Comparison of ENCODE assay signal across 6 cellular contexts in genomic region chr7:73201264-73201663, GRCh38.
DNase-seq lines count a peak whose midpoint lies in the region; ATAC-seq and TF ChIP-seq lines count a peak whose summit lies in the region.
"Not testable (repeated sequence)": the region's sequence is repeated elsewhere in the genome, so short reads cannot be mapped to it uniquely, and the experiment has no call there.

No MANE protein-coding gene starts in this region.

- not testable (repeated sequence) for H2AK5ac ChIP-seq in mesendoderm (ENCODE audit: low read length)

- H3K27me3 ChIP-seq in RWPE2 (ENCODE audit: insufficient read depth, poor library complexity, severe bottlenecking); endodermal cell (ENCODE audit: control insufficient read depth, insufficient read depth, low read length, poor library complexity, severe bottlenecking); mesendoderm (ENCODE audit: insufficient read depth, low read length, poor library complexity); gastrocnemius medialis: not testable (repeated sequence)

- TF ChIP-seq CTCF in RWPE2 (IDR thresholded peaks at IDR 0.05; ENCODE audit: poor library complexity, severe bottlenecking); endodermal cell (conservative IDR thresholded peaks at IDR 0.05); gastrocnemius medialis (IDR thresholded peaks at IDR 0.05 in 4 of 5, conservative IDR thresholded peaks at IDR 0.05 in 1 of 5): not testable (repeated sequence)

- not testable (repeated sequence) for H3K79me2 ChIP-seq in mesendoderm (ENCODE audit: control insufficient read depth, insufficient read depth, low read length)

- H2BK15ac ChIP-seq in mesendoderm (replicated peaks; ENCODE audit: low read depth): not testable (repeated sequence)

- not testable (repeated sequence) for H4K8ac ChIP-seq in mesendoderm (ENCODE audit: low read depth, low read length)

- H4K5ac ChIP-seq in mesendoderm (ENCODE audit: low read length): not testable (repeated sequence)

- H3K18ac ChIP-seq in mesendoderm (ENCODE audit: low read length): not testable (repeated sequence)

- H3K36me3 ChIP-seq in RWPE2 (ENCODE audit: low read depth); endodermal cell (ENCODE audit: control insufficient read depth, insufficient read depth, low read length); mesendoderm (ENCODE audit: control insufficient read depth, insufficient read depth, low read length); gastrocnemius medialis: not testable (repeated sequence)

- H2BK5ac ChIP-seq in mesendoderm (ENCODE audit: low read length): not testable (repeated sequence)

- in situ Hi-C loops in gastrocnemius medialis (cut with MboI; ENCODE audit: low sequenced_read_pairs in 4 of 4): not testable (repeated sequence)

- H3K23ac ChIP-seq in mesendoderm (ENCODE audit: low read length): not testable (repeated sequence)

- not testable (repeated sequence) for H3K4ac ChIP-seq in mesendoderm (ENCODE audit: low read depth, low read length)

- not testable (repeated sequence) for H3K4me1 Mint-ChIP-seq in activated CD8-positive, alpha-beta memory T cell treated with anti-CD3 and anti-CD28 coated beads, Interleukin-2, amount 10 ng/mL, durations not matched to agents 7 days and 5 days; endodermal cell

- H3K4me2 ChIP-seq in mesendoderm (ENCODE audit: low read length): not testable (repeated sequence)

- not testable (repeated sequence) for H3K9me3 ChIP-seq in RWPE2 (ENCODE audit: severe bottlenecking); endodermal cell (ENCODE audit: control insufficient read depth, low read length); gastrocnemius medialis

- not testable (repeated sequence) for TF ChIP-seq POLR2A in gastrocnemius medialis (IDR thresholded peaks at IDR 0.05)

- intact Hi-C loops in left ventricle myocardium superior (cut with micrococcal nuclease); gastrocnemius medialis (cut with DNase I; ENCODE audit: low total_unique reads): not testable (repeated sequence)

- not testable (repeated sequence) for H3K9me3 Mint-ChIP-seq in activated CD8-positive, alpha-beta memory T cell treated with anti-CD3 and anti-CD28 coated beads, Interleukin-2, amount 10 ng/mL, durations not matched to agents 7 days and 5 days (ENCODE audit: low read depth); endodermal cell

- H2BK120ac ChIP-seq in mesendoderm (ENCODE audit: low read depth, low read length): not testable (repeated sequence)

- peak; percentile 3 for DNase-seq in RWPE2 (ENCODE audit: low spot score)
- peak; percentile 37 for DNase-seq in activated CD8-positive, alpha-beta memory T cell treated with anti-CD3 and anti-CD28 coated beads, Interleukin-2, amount 10 ng/mL, durations not matched to agents 7 days and 5 days
- DNase-seq in endodermal cell: peak; percentile 22
- peak; percentile 9 for DNase-seq in left ventricle myocardium superior
- peak; percentile 0 for DNase-seq in mesendoderm
- not testable (repeated sequence) for DNase-seq in gastrocnemius medialis

- H3K56ac ChIP-seq in mesendoderm (ENCODE audit: low read length): not testable (repeated sequence)

- not testable (repeated sequence) for H3K36me3 Mint-ChIP-seq in activated CD8-positive, alpha-beta memory T cell treated with anti-CD3 and anti-CD28 coated beads, Interleukin-2, amount 10 ng/mL, durations not matched to agents 7 days and 5 days; endodermal cell (ENCODE audit: low read depth)

- not testable (repeated sequence) for H3K4me3 Mint-ChIP-seq in activated CD8-positive, alpha-beta memory T cell treated with anti-CD3 and anti-CD28 coated beads, Interleukin-2, amount 10 ng/mL, durations not matched to agents 7 days and 5 days; endodermal cell

- not testable (repeated sequence) for H3K27ac ChIP-seq in RWPE2 (ENCODE audit: poor library complexity, severe bottlenecking); endodermal cell (ENCODE audit: low read depth, low read length); mesendoderm (ENCODE audit: low read depth, low read length)
- H3K27ac ChIP-seq in gastrocnemius medialis: peak overlapping the region; percentile 71 to 80 (median 74)

- ATAC-seq in RWPE2 (ENCODE audit: low read depth); activated CD8-positive, alpha-beta memory T cell treated with anti-CD3 and anti-CD28 coated beads, Interleukin-2, amount 10 ng/mL, durations not matched to agents 7 days and 5 days; left ventricle myocardium superior: not testable (repeated sequence)
- ATAC-seq in gastrocnemius medialis: peak; percentile 1 to 3

- H3K27me3 Mint-ChIP-seq in activated CD8-positive, alpha-beta memory T cell treated with anti-CD3 and anti-CD28 coated beads, Interleukin-2, amount 10 ng/mL, durations not matched to agents 7 days and 5 days; endodermal cell (ENCODE audit: insufficient read depth): not testable (repeated sequence)

- WGBS in endodermal cell (ENCODE audit: insufficient coverage in 1 of 2, insufficient read length in 1 of 2), 2 experiments: 96% methylated on average over 7 of the region's 9 CpGs; no CpG with 5 or more reads in 1 of the 2 experiments
- no CpG with 5 or more reads among the region's 9 CpGs for WGBS in mesendoderm (ENCODE audit: extremely low coverage, insufficient coverage, low lambda C conversion rate)

- not testable (repeated sequence) for H3K79me1 ChIP-seq in mesendoderm (ENCODE audit: low read length)

- H3K4me1 ChIP-seq in RWPE2 (ENCODE audit: insufficient read depth, poor library complexity, severe bottlenecking); endodermal cell (ENCODE audit: control insufficient read depth, insufficient read depth, low read length); mesendoderm (ENCODE audit: control insufficient read depth, low read depth, low read length); gastrocnemius medialis: not testable (repeated sequence)

- H3K27ac Mint-ChIP-seq in activated CD8-positive, alpha-beta memory T cell treated with anti-CD3 and anti-CD28 coated beads, Interleukin-2, amount 10 ng/mL, durations not matched to agents 7 days and 5 days; endodermal cell: not testable (repeated sequence)

- CTCF ChIA-PET in activated CD8-positive, alpha-beta memory T cell treated with anti-CD3 and anti-CD28 coated beads, Interleukin-2, amount 10 ng/mL, durations not matched to agents 7 days and 5 days (lab: Charles Lee): not testable (repeated sequence)

- not testable (repeated sequence) for H3K4me3 ChIP-seq in RWPE2 (ENCODE audit: severe bottlenecking); endodermal cell (ENCODE audit: low read length); mesendoderm (ENCODE audit: low read length); gastrocnemius medialis

- H3K9ac ChIP-seq in endodermal cell (ENCODE audit: extremely low read depth, low read length, poor library complexity, severe bottlenecking); mesendoderm (ENCODE audit: low read length): not testable (repeated sequence)
